In the genomic region with DNA sequence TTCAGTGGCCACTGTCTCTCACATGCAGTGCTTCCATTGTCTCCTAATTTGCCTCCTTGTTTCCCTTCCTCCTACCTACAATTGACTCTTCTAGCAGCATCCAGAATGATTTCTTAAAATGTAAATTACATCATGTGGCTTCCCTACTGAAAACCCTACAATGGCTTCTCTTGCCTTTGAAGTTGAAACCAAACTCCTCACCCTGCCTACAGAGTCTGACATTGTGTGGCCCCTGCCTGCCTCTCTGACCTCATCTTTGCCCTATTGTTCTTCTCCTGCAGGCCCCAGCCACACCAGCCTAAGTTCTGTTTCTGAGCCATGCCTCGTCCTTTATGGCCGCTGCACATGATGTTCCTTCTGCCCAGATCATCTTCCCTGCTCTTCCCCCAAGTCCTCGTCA, we compare ENCODE assay signal across 1 cellular context.
TF ChIP-seq lines count a peak whose summit lies in the region.

No MANE protein-coding gene starts in this region.

TF ChIP-seq in GM23338, 12 proteins besides CTCF, POLR2A, EP300 and RAD21:
- TF ChIP-seq, protein P1, sequence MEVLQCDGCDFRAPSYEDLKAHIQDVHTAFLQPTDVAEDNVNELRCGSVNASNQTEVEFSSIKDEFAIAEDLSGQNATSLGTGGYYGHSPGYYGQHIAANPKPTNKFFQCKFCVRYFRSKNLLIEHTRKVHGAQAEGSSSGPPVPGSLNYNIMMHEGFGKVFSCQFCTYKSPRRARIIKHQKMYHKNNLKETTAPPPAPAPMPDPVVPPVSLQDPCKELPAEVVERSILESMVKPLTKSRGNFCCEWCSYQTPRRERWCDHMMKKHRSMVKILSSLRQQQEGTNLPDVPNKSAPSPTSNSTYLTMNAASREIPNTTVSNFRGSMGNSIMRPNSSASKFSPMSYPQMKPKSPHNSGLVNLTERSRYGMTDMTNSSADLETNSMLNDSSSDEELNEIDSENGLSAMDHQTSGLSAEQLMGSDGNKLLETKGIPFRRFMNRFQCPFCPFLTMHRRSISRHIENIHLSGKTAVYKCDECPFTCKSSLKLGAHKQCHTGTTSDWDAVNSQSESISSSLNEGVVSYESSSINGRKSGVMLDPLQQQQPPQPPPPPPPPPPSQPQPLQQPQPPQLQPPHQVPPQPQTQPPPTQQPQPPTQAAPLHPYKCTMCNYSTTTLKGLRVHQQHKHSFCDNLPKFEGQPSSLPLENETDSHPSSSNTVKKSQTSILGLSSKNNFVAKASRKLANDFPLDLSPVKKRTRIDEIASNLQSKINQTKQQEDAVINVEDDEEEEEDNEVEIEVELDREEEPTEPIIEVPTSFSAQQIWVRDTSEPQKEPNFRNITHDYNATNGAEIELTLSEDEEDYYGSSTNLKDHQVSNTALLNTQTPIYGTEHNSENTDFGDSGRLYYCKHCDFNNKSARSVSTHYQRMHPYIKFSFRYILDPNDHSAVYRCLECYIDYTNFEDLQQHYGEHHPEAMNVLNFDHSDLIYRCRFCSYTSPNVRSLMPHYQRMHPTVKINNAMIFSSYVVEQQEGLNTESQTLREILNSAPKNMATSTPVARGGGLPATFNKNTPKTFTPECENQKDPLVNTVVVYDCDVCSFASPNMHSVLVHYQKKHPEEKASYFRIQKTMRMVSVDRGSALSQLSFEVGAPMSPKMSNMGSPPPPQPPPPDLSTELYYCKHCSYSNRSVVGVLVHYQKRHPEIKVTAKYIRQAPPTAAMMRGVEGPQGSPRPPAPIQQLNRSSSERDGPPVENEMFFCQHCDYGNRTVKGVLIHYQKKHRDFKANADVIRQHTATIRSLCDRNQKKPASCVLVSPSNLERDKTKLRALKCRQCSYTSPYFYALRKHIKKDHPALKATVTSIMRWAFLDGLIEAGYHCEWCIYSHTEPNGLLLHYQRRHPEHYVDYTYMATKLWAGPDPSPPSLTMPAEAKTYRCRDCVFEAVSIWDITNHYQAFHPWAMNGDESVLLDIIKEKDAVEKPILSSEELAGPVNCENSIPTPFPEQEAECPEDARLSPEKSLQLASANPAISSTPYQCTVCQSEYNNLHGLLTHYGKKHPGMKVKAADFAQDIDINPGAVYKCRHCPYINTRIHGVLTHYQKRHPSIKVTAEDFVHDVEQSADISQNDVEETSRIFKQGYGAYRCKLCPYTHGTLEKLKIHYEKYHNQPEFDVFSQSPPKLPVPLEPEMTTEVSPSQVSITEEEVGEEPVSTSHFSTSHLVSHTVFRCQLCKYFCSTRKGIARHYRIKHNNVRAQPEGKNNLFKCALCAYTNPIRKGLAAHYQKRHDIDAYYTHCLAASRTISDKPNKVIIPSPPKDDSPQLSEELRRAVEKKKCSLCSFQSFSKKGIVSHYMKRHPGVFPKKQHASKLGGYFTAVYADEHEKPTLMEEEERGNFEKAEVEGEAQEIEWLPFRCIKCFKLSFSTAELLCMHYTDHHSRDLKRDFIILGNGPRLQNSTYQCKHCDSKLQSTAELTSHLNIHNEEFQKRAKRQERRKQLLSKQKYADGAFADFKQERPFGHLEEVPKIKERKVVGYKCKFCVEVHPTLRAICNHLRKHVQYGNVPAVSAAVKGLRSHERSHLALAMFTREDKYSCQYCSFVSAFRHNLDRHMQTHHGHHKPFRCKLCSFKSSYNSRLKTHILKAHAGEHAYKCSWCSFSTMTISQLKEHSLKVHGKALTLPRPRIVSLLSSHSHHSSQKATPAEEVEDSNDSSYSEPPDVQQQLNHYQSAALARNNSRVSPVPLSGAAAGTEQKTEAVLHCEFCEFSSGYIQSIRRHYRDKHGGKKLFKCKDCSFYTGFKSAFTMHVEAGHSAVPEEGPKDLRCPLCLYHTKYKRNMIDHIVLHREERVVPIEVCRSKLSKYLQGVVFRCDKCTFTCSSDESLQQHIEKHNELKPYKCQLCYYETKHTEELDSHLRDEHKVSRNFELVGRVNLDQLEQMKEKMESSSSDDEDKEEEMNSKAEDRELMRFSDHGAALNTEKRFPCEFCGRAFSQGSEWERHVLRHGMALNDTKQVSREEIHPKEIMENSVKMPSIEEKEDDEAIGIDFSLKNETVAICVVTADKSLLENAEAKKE (CRISPR knock-in tag; IDR thresholded peaks at IDR 0.05): 0 out of 2 replicates have a peak, but pooled peaks have one; percentile 29
- no peak for TF ChIP-seq ZNF331 (CRISPR knock-in tag; IDR thresholded peaks at IDR 0.05; ENCODE audit: low read depth)
- TF ChIP-seq, protein P2, sequence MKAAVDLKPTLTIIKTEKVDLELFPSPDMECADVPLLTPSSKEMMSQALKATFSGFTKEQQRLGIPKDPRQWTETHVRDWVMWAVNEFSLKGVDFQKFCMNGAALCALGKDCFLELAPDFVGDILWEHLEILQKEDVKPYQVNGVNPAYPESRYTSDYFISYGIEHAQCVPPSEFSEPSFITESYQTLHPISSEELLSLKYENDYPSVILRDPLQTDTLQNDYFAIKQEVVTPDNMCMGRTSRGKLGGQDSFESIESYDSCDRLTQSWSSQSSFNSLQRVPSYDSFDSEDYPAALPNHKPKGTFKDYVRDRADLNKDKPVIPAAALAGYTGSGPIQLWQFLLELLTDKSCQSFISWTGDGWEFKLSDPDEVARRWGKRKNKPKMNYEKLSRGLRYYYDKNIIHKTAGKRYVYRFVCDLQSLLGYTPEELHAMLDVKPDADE (IDR thresholded peaks at IDR 0.05): no peak
